ENCODE assay signal across 8 cellular contexts in the genomic region with DNA sequence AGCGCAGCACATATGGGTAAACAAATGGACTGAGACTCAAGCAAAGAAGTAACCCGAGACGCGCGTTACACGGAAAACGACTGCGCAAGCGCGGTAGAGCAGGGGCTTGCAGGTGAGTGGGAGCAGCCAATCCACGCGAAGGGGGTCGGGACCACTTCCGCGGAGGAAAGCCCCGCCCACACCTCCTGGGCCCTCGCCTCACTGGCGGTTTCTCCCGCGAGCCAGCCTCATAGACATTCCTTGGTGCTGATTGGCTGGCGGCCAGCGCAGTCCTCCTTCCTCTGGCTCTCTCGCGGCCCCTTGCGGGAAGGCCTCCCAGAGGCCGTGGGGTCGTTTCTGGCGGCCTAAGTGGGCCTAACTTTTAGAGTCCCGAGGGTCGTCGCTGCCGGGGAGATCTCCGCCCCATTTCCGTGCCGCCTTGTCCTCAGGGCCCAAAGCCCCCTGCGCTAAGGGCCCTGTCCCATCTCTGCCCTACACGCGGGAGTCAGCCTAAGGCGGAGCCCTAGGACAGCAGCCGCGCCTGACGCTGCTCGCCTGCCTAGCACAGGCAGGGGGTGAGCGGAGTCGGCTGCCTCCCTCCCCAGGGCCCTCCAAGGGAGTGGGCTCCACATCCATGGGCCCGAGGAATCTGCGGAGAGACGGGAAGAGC. TPM values are rescaled to one million over a fixed set of nuclear protein-coding genes. Genes with fewer than 3 reads are reported as not detected.
DNase-seq lines count a peak whose midpoint lies in the region; ATAC-seq, FAIRE-seq and TF ChIP-seq lines count a peak whose summit lies in the region.

No MANE protein-coding gene starts in this region.

- peaks cover 0 to 2% of the 10 kb centered on the region in 2 donors for H3K27me3 Mint-ChIP-seq in CD8-positive, alpha-beta memory T cell
- H3K27me3 Mint-ChIP-seq in activated naive CD4-positive, alpha-beta T cell treated with anti-CD3 and anti-CD28 coated beads for 36 hours (ENCODE audit: low read depth) = no peaks in the 10 kb centered on the region

- peak overlapping the region; percentile 92 to 100 (median 97) for H3K4me3 Mint-ChIP-seq in CD8-positive, alpha-beta memory T cell
- peak overlapping the region; percentile 95 for H3K4me3 Mint-ChIP-seq in activated naive CD4-positive, alpha-beta T cell treated with anti-CD3 and anti-CD28 coated beads for 36 hours

- no peaks in the 10 kb centered on the region for H3K36me3 ChIP-seq in CD8-positive, alpha-beta memory T cell (ENCODE audit: insufficient read depth, low read length)
- H3K36me3 ChIP-seq in gastroesophageal sphincter = no peaks in the 10 kb centered on the region
- no peaks in the 10 kb centered on the region for H3K36me3 ChIP-seq in neutrophil

- peak overlapping the region; percentile 86 to 99 (median 96) for H3K27ac Mint-ChIP-seq in CD8-positive, alpha-beta memory T cell
- peak overlapping the region; percentile 96 for H3K27ac Mint-ChIP-seq in activated naive CD4-positive, alpha-beta T cell treated with anti-CD3 and anti-CD28 coated beads for 36 hours

- peak overlapping the region; percentile 88 for H3K27ac ChIP-seq in CD8-positive, alpha-beta memory T cell (ENCODE audit: low read depth, low read length)
- peak overlapping the region; percentile 0 to 86 (median 68) for H3K27ac ChIP-seq in gastroesophageal sphincter
- peak overlapping the region; percentile 62 for H3K27ac ChIP-seq in neutrophil

- intact Hi-C loops in activated naive CD4-positive, alpha-beta T cell treated with anti-CD3 and anti-CD28 coated beads for 36 hours (cut with micrococcal nuclease) = loop anchor here (1.0 to 2.0 kb wide), 6 partner anchors 35 to 724 kb away; partner anchors contain the start of genes CSGALNACT2, HNRNPF and ZNF33B

- no peak for TF ChIP-seq POLR2A in gastroesophageal sphincter (IDR thresholded peaks at IDR 0.05)

- peaks cover 0 to 1% (median 0%) of the 10 kb centered on the region in 5 donors for H3K9me3 Mint-ChIP-seq in CD8-positive, alpha-beta memory T cell
- H3K9me3 Mint-ChIP-seq in activated naive CD4-positive, alpha-beta T cell treated with anti-CD3 and anti-CD28 coated beads for 36 hours = no peaks in the 10 kb centered on the region

- CTCF ChIA-PET in CD8-positive, alpha-beta memory T cell (lab: Charles Lee) = interaction anchor here (1.0 to 2.7 kb wide), 5 partner anchors 12 to 158 kb away, joined by 3 to 15 read pairs (median 3); no protein-coding TSS in a partner anchor
- CTCF ChIA-PET in activated naive CD4-positive, alpha-beta T cell treated with anti-CD3 and anti-CD28 coated beads for 36 hours (lab: Charles Lee) = interaction anchor here (0.7 to 1.6 kb wide), 6 partner anchors 11 to 158 kb away, joined by 3 to 5 read pairs (median 3); no protein-coding TSS in a partner anchor

- TF ChIP-seq EP300 in gastroesophageal sphincter (IDR thresholded peaks at IDR 0.05) = no peak

- H3K27me3 ChIP-seq in CD8-positive, alpha-beta memory T cell (ENCODE audit: insufficient read depth, low read length, poor library complexity, severe bottlenecking) = no peaks in the 10 kb centered on the region
- H3K27me3 ChIP-seq in gastroesophageal sphincter = no peaks in the 10 kb centered on the region
- H3K27me3 ChIP-seq in neutrophil = no peaks in the 10 kb centered on the region

- DNase-seq in CD8-positive, alpha-beta memory T cell = peak; percentile 96 to 99 (median 97)
- DNase-seq in HUDEP-2 (lab: John Stamatoyannopoulos, UW; ENCODE audit: unreplicated experiment in 76 of 76) = peak; percentile 53 to 98 (median 95)
- DNase-seq in RCC 7860 (ENCODE audit: low spot score) = peak; percentile 10
- DNase-seq in activated naive CD4-positive, alpha-beta T cell treated with anti-CD3 and anti-CD28 coated beads for 36 hours = peak; percentile 98
- peak; percentile 41 for DNase-seq in stromal cell of bone marrow (ENCODE audit: low read depth)

- no peak for FAIRE-seq in RCC 7860 (lab: Jason Lieb, UNC)

- ATAC-seq in GM19468 (IDR thresholded peaks at IDR 0.05; ENCODE audit: extremely low read depth, unreplicated experiment) (peak; percentile 97), gastroesophageal sphincter (peak; percentile 93)

- peak overlapping the region; percentile 97 for H3K4me3 ChIP-seq in CD8-positive, alpha-beta memory T cell (ENCODE audit: low read length)
- peak overlapping the region; percentile 41 to 61 for H3K4me3 ChIP-seq in gastroesophageal sphincter
- peak overlapping the region; percentile 72 to 89 for H3K4me3 ChIP-seq in neutrophil (ENCODE audit: low read depth in 1 of 2, low read length in 1 of 2)

- POLR2A ChIA-PET in CD8-positive, alpha-beta memory T cell (lab: Charles Lee) = interaction anchor here (0.6 to 1.0 kb wide), 4 partner anchors 10 to 96 kb away, joined by 3 to 5 read pairs (median 3); no protein-coding TSS in a partner anchor

- 0% methylated on average over 1 of the region's 48 CpGs; no CpG with 5 or more reads in 1 of the 2 donors for WGBS in gastroesophageal sphincter (ENCODE audit: low coverage in 1 of 2), 2 donors

- H3K4me1 ChIP-seq in CD8-positive, alpha-beta memory T cell (ENCODE audit: insufficient read depth, low read length) = peaks cover 19% of the 10 kb centered on the region
- peaks cover 0 to 14% (median 4%) of the 10 kb centered on the region in 3 donors for H3K4me1 ChIP-seq in gastroesophageal sphincter
- H3K4me1 ChIP-seq in neutrophil (ENCODE audit: control insufficient read depth in 1 of 2, insufficient read depth in 1 of 2, low read depth in 1 of 2, low read length in 1 of 2) = peaks cover 14% of the 10 kb centered on the region in 2 experiments

- peaks cover 27 to 30% (median 27%) of the 10 kb centered on the region in 3 donors for H3K4me1 Mint-ChIP-seq in CD8-positive, alpha-beta memory T cell
- peaks cover 23% of the 10 kb centered on the region for H3K4me1 Mint-ChIP-seq in activated naive CD4-positive, alpha-beta T cell treated with anti-CD3 and anti-CD28 coated beads for 36 hours (ENCODE audit: low read depth)

- H3K9me3 ChIP-seq in CD8-positive, alpha-beta memory T cell (ENCODE audit: low read length) = no peaks in the 10 kb centered on the region
- H3K9me3 ChIP-seq in gastroesophageal sphincter (no peaks in the 10 kb centered on the region), neutrophil (no peaks in the 10 kb centered on the region)

- TF ChIP-seq CTCF in gastroesophageal sphincter (IDR thresholded peaks at IDR 0.05) (peak in 2 of 4 experiments; percentile 41 to 73), neutrophil (IDR thresholded peaks at IDR 0.05) (peak; percentile 60)

- peaks cover 0 to 7% (median 1%) of the 10 kb centered on the region in 3 donors for H3K36me3 Mint-ChIP-seq in CD8-positive, alpha-beta memory T cell
- H3K36me3 Mint-ChIP-seq in activated naive CD4-positive, alpha-beta T cell treated with anti-CD3 and anti-CD28 coated beads for 36 hours (ENCODE audit: low read depth) = peaks cover 4% of the 10 kb centered on the region

RNA-seq across cellular contexts. Expression of gene FXYD4, which starts 9.1 kb away (rescaled TPM):
- total RNA-seq in CD8-positive, alpha-beta memory T cell = not detected
- polyA plus RNA-seq in CD8-positive, alpha-beta memory T cell = not detected
- total RNA-seq in activated naive CD4-positive, alpha-beta T cell treated with anti-CD3 and anti-CD28 coated beads for 36 hours = not detected
- not detected for total RNA-seq in gastroesophageal sphincter

RNA-seq across cellular contexts. Expression of gene HNRNPF, which starts 46.7 kb away (rescaled TPM):
- 100 to 1,000 TPM; 562 to 566 TPM for total RNA-seq in CD8-positive, alpha-beta memory T cell
- 261 TPM for polyA plus RNA-seq in CD8-positive, alpha-beta memory T cell
- total RNA-seq in activated naive CD4-positive, alpha-beta T cell treated with anti-CD3 and anti-CD28 coated beads for 36 hours = 100 to 1,000 TPM; 379 to 383 TPM
- 100 to 1,000 TPM; 138 to 215 (median 180) TPM for total RNA-seq in gastroesophageal sphincter

Comparison
In these comparisons a context has a peak if more than half of its experiments do, and no peak if none do; other contexts are left out.
1. Peak in every context shown above with its lines: DNase-seq, ATAC-seq, H3K4me3 ChIP-seq and H3K27ac ChIP-seq.
2. DNase-seq: peak in every context shown above with its lines; median percentile 98 in activated naive CD4-positive, alpha-beta T cell treated with anti-CD3 and anti-CD28 coated beads for 36 hours; 97 in CD8-positive, alpha-beta memory T cell; 95 in HUDEP-2; 41 in stromal cell of bone marrow; 10 in RCC 7860.